ENCODE assay signal across 14 cellular contexts in genomic region chr17:66310528-66311148, GRCh38. TPM values are rescaled to one million over a fixed set of nuclear protein-coding genes. Genes with fewer than 3 reads are reported as not detected.
DNase-seq lines count a peak whose midpoint lies in the region; ATAC-seq and TF ChIP-seq lines count a peak whose summit lies in the region.
"Had no signal": no experiment of that assay in that cellular context is flagged by ENCODE, and none has a peak within 500 bp of the region (broad histone marks: within the 10 kb centered on the region; RNA-seq: fewer than 3 reads in every experiment).

No MANE protein-coding gene starts in this region.

- no TSS peak for BruUV-seq in Panc1 (replicated peaks; lab: Mats Ljungman, UMichigan)

- DNase-seq in activated naive CD4-positive, alpha-beta T cell treated with anti-CD3 and anti-CD28 coated beads for 36 hours: peak; percentile 77
- DNase-seq in activated naive CD4-positive, alpha-beta T cell treated with Interleukin-2 at 50 U/mL for 16 hours: no peak
- DNase-seq in Panc1 (ENCODE audit: low read depth, low spot score): no peak
- no peak for DNase-seq in endothelial cell (ENCODE audit: low spot score)
- peak in 1 of 2 donors; percentile 28 for DNase-seq in stimulated activated naive CD8-positive, alpha-beta T cell treated with anti-CD3 and anti-CD28 coated beads, Interleukin-15, amount 100 ng/mL, for 72 hours
- DNase-seq in medulla oblongata (ENCODE audit: extremely low spot score): no peak
- DNase-seq in COLO668 (lab: John Stamatoyannopoulos, UW; ENCODE audit: unreplicated experiment): no peak
- no peak for DNase-seq in midbrain (lab: John Stamatoyannopoulos, UW)
- DNase-seq: activated gamma-delta T cell, NCI-H2029, pancreas had no signal

- H3K9me3 ChIP-seq in Panc1 (ENCODE audit: control insufficient read depth, insufficient read depth, low read depth, low read length): no peaks in the 10 kb centered on the region
- H3K9me3 ChIP-seq: pancreas, thoracic aorta had no signal

- peaks cover 15% of the 10 kb centered on the region; the same call in 1 of the 2 replicates for H3K36me3 ChIP-seq in Panc1 (ENCODE audit: control insufficient read depth, insufficient read depth, low read length)
- H3K36me3 ChIP-seq: pancreas, thoracic aorta had no signal

- peaks cover 90% of the 10 kb centered on the region for H3K4me1 Mint-ChIP-seq in activated naive CD4-positive, alpha-beta T cell treated with anti-CD3 and anti-CD28 coated beads for 36 hours (ENCODE audit: low read depth)
- H3K4me1 Mint-ChIP-seq in endothelial cell (ENCODE audit: unreplicated experiment): no peaks in the 10 kb centered on the region
- peaks cover 91% of the 10 kb centered on the region for H3K4me1 Mint-ChIP-seq in stimulated activated naive CD8-positive, alpha-beta T cell treated with anti-CD3 and anti-CD28 coated beads, Interleukin-15, amount 100 ng/mL, for 72 hours
- H3K4me1 Mint-ChIP-seq: B cell had no signal

- ATAC-seq in Panc1: 0 out of 2 replicates have a peak, but pooled peaks have one; percentile 48
- peak; percentile 18 for ATAC-seq in stimulated activated naive CD8-positive, alpha-beta T cell treated with anti-CD3 and anti-CD28 coated beads, Interleukin-15, amount 100 ng/mL, for 72 hours
- ATAC-seq: left lobe of liver, pancreas had no signal

- TF ChIP-seq CTCF in Panc1 (IDR thresholded peaks at IDR 0.05): peak; percentile 52
- TF ChIP-seq CTCF in endothelial cell (IDR thresholded peaks at IDR 0.05; ENCODE audit: unreplicated experiment): peak; percentile 17

- in situ Hi-C loops in Panc1 (cut with HindIII; ENCODE audit: low pct_unique_long_range_greater_than_20kb, low sequenced_read_pairs): no loop called here

- H3K9me3 Mint-ChIP-seq in activated naive CD4-positive, alpha-beta T cell treated with anti-CD3 and anti-CD28 coated beads for 36 hours: no peaks in the 10 kb centered on the region
- no peaks in the 10 kb centered on the region for H3K9me3 Mint-ChIP-seq in endothelial cell (ENCODE audit: unreplicated experiment)
- no peaks in the 10 kb centered on the region for H3K9me3 Mint-ChIP-seq in stimulated activated naive CD8-positive, alpha-beta T cell treated with anti-CD3 and anti-CD28 coated beads, Interleukin-15, amount 100 ng/mL, for 72 hours

- peak overlapping the region; percentile 25 for H3K4me3 Mint-ChIP-seq in activated naive CD4-positive, alpha-beta T cell treated with anti-CD3 and anti-CD28 coated beads for 36 hours
- H3K4me3 Mint-ChIP-seq in endothelial cell (ENCODE audit: unreplicated experiment): no peak overlapping the region
- peak overlapping the region; percentile 58 to 90 for H3K4me3 Mint-ChIP-seq in stimulated activated naive CD8-positive, alpha-beta T cell treated with anti-CD3 and anti-CD28 coated beads, Interleukin-15, amount 100 ng/mL, for 72 hours
- H3K4me3 Mint-ChIP-seq: B cell had no signal

- H3K27me3 ChIP-seq in Panc1 (ENCODE audit: control insufficient read depth, insufficient read depth, low read length): no peaks in the 10 kb centered on the region
- H3K27me3 ChIP-seq: pancreas had no signal

- CTCF ChIA-PET in activated naive CD4-positive, alpha-beta T cell treated with anti-CD3 and anti-CD28 coated beads for 36 hours (lab: Charles Lee): interaction anchor here (0.5 to 1.8 kb wide), 7 partner anchors 9 to 252 kb away, joined by 3 to 4 read pairs (median 3); no protein-coding TSS in a partner anchor
- CTCF ChIA-PET in Panc1 (lab: Charles Lee): no interaction called here

- no peak overlapping the region for H3K4me3 ChIP-seq in Panc1 (ENCODE audit: low read depth in 2 of 2, low read length in 2 of 2)
- H3K4me3 ChIP-seq: pancreas, thoracic aorta had no signal

- H3K27me3 Mint-ChIP-seq in activated naive CD4-positive, alpha-beta T cell treated with anti-CD3 and anti-CD28 coated beads for 36 hours (ENCODE audit: low read depth): no peaks in the 10 kb centered on the region
- peaks cover 1% of the 10 kb centered on the region for H3K27me3 Mint-ChIP-seq in endothelial cell (ENCODE audit: unreplicated experiment)
- no peaks in the 10 kb centered on the region for H3K27me3 Mint-ChIP-seq in stimulated activated naive CD8-positive, alpha-beta T cell treated with anti-CD3 and anti-CD28 coated beads, Interleukin-15, amount 100 ng/mL, for 72 hours
- H3K27me3 Mint-ChIP-seq: B cell had no signal

- POLR2A ChIA-PET in Panc1 (lab: Charles Lee): interaction anchor here (0.9 kb wide), 1 partner anchor 19 kb away, joined by 6 read pairs; no protein-coding TSS in a partner anchor

- peak overlapping the region; percentile 94 for H3K27ac Mint-ChIP-seq in activated naive CD4-positive, alpha-beta T cell treated with anti-CD3 and anti-CD28 coated beads for 36 hours
- no peak overlapping the region for H3K27ac Mint-ChIP-seq in endothelial cell (ENCODE audit: unreplicated experiment)
- H3K27ac Mint-ChIP-seq in stimulated activated naive CD8-positive, alpha-beta T cell treated with anti-CD3 and anti-CD28 coated beads, Interleukin-15, amount 100 ng/mL, for 72 hours: peak overlapping the region; percentile 30 to 92
- H3K27ac Mint-ChIP-seq: B cell had no signal

- no peak overlapping the region for H3K27ac ChIP-seq in Panc1 (ENCODE audit: low read length)
- H3K27ac ChIP-seq: pancreas, thoracic aorta had no signal

- peaks cover 57% of the 10 kb centered on the region for H3K36me3 Mint-ChIP-seq in activated naive CD4-positive, alpha-beta T cell treated with anti-CD3 and anti-CD28 coated beads for 36 hours (ENCODE audit: low read depth)
- H3K36me3 Mint-ChIP-seq in endothelial cell (ENCODE audit: low read depth, unreplicated experiment): no peaks in the 10 kb centered on the region

- peaks cover 12% of the 10 kb centered on the region; the same call in 1 of the 2 replicates for H3K4me1 ChIP-seq in Panc1 (ENCODE audit: control insufficient read depth, insufficient read depth, low read length)
- H3K4me1 ChIP-seq: pancreas had no signal

- intact Hi-C loops in activated naive CD4-positive, alpha-beta T cell treated with anti-CD3 and anti-CD28 coated beads for 36 hours (cut with micrococcal nuclease): loop anchor here (1.0 to 2.0 kb wide), 3 partner anchors 38 to 323 kb away; no protein-coding TSS in a partner anchor
- intact Hi-C loops in Panc1 (cut with micrococcal nuclease; ENCODE audit: unreplicated experiment): no loop called here

RNA-seq across cellular contexts. Expression of gene PRKCA, which starts 8.2 kb away (rescaled TPM):
- total RNA-seq in activated naive CD4-positive, alpha-beta T cell treated with anti-CD3 and anti-CD28 coated beads for 36 hours: 10 to 100 TPM; 78.4 to 79.7 TPM
- total RNA-seq in Panc1 (2021; ENCODE audit: unreplicated experiment) (53.0 TPM), endothelial cell (ENCODE audit: unreplicated experiment) (2.1 TPM)
- polyA plus RNA-seq in Panc1 (2012; ENCODE audit: insufficient read length): 19.2 TPM

Comparison
In these comparisons a context has a peak if more than half of its experiments do, and no peak if none do; other contexts are left out.
1. RNA of gene PRKCA, which starts 8.2 kb away (total RNA-seq): 78.4 to 79.7 TPM in activated naive CD4-positive, alpha-beta T cell treated with anti-CD3 and anti-CD28 coated beads for 36 hours and 53.0 TPM in Panc1 (single experiment); 2.1 TPM in endothelial cell (single experiment); every median in the first group is over 10 times any median in the second.